In genomic region chr12:1536817-1537216, GRCh38 we compare ENCODE assay signal across 22 cellular contexts.
"Had no signal": no experiment of that assay in that cellular context is flagged by ENCODE, and none has a peak within 500 bp of the region (broad histone marks: within the 10 kb centered on the region; RNA-seq: fewer than 3 reads in every experiment).

No MANE protein-coding gene starts in this region.

- H3K36me3 ChIP-seq: gastroesophageal sphincter, neural progenitor cell, ovary, right atrium auricular region, sigmoid colon, stomach, thoracic aorta, transverse colon had no signal

- H3K9me3 Mint-ChIP-seq: mesothelial cell of epicardium, natural killer cell had no signal

- H3K4me3 Mint-ChIP-seq: mesothelial cell of epicardium, natural killer cell, neural progenitor cell had no signal

- H3K27me3 ChIP-seq: ovary, right atrium auricular region had no signal

- DNase-seq: cortex of kidney; dorsolateral prefrontal cortex; effector CD8-positive, alpha-beta T cell; foreskin fibroblast; glutamatergic neuron; kidney; left cardiac atrium; natural killer cell; nucleus accumbens; ovary; sigmoid colon; stimulated activated CD4-positive, alpha-beta T cell treated with anti-CD3 and anti-CD28 coated beads, Interleukin-2, amount 100 ng/mL, for 24 hours; stimulated activated naive CD4-positive, alpha-beta T cell; stomach; substantia nigra; transverse colon had no signal

- H3K9me3 ChIP-seq: gastroesophageal sphincter, ovary, right atrium auricular region, sigmoid colon, stomach, thoracic aorta, transverse colon had no signal

- H3K27ac Mint-ChIP-seq: mesothelial cell of epicardium, natural killer cell, neural progenitor cell had no signal

- H3K4me1 ChIP-seq: gastroesophageal sphincter had no signal

- H3K36me3 Mint-ChIP-seq: mesothelial cell of epicardium, natural killer cell had no signal

- H3K27ac ChIP-seq: dorsolateral prefrontal cortex, gastroesophageal sphincter, neural progenitor cell, ovary, right atrium auricular region, sigmoid colon, skin epidermis, stomach, thoracic aorta, transverse colon had no signal

- H3K4me3 ChIP-seq: dorsolateral prefrontal cortex, gastroesophageal sphincter, neural progenitor cell, ovary, right atrium auricular region, sigmoid colon, skin epidermis, stomach, thoracic aorta, transverse colon had no signal
